Comparison of ENCODE assay signal across 1 cellular context in the genomic region with DNA sequence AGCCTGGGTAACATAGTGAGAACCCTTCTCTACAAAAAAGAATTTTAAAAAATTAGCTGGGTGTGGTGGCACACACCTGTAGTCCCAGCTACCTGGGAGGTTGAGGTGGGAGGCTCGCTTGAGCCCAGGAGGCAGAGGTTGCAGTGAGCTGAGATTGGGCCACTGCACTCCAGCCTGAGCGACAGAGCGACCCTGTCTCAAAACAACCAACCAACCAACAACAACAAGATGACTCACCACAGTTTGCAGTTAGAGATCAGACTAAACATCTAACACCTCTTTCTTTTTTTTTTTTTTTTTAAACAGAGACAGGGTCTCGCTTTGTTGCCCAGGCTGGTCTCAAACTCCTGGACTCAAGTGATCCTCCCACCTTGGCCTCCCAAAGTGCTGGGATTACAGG.
TF ChIP-seq lines count a peak whose summit lies in the region.
"Not testable (repeated sequence)": the region's sequence is repeated elsewhere in the genome, so short reads cannot be mapped to it uniquely, and the experiment has no call there.

No MANE protein-coding gene starts in this region.

TF ChIP-seq in K562, 482 proteins besides CTCF, POLR2A, EP300 and RAD21:
- TF ChIP-seq, protein P1, sequence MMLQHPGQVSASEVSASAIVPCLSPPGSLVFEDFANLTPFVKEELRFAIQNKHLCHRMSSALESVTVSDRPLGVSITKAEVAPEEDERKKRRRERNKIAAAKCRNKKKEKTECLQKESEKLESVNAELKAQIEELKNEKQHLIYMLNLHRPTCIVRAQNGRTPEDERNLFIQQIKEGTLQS (IDR thresholded peaks at IDR 0.05), result peak; percentile 29; the same call in 1 of the 2 replicates
- TF ChIP-seq, protein P1 (CRISPR knock-in tag; conservative IDR thresholded peaks at IDR 0.05), result not testable (repeated sequence)
- 0 out of 2 replicates have a peak, but pooled peaks have one; percentile 17 for TF ChIP-seq FOSL1 (tag; conservative IDR thresholded peaks at IDR 0.05)
TF ChIP-seq in K562: peak in this region for 2; not testable (repeated sequence) for 480.
